ENCODE assay signal across 8 cellular contexts in the genomic region with DNA sequence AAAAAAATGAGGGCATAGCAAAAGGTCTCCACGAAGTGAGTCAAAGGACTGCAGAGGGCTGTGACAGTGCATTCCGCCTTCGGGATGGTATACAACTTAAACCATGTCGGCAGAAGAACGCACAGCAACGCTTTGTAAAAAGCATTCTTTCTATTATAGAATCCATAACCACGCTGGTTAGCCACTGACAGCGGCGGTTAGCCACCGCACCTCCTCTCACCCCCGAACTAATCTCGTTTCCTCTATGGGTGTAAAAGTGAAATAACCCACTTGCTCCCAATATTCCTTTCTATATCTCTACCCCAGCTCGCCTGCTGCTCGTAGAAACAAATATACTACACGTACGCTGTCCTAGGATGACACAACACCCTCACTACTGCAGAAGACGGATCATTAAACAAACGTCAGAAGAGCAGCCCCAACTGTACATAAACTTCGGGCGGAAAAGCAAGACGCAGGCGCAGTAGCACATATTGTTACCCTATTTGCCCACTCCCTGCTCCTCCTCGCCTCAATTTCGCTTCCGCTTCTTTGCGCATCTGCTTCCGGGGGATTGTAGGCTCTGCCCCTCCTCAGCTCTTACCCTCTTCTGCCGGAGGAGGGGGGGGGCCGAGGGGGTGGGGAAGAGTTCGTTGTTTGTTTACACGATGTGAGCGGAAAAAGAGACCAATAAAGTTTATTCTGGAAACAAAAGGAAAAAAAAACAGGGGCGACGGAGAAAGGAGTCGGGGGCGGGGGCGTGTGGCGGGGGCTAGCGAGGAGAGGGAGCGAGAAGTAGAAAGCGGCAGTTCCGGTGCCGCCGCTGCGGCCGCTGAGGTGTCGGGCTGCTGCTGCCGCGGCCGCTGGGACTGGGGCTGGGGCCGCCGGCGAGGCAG. TPM values are rescaled to one million over a fixed set of nuclear protein-coding genes. Genes with fewer than 3 reads are reported as not detected.
DNase-seq lines count a peak whose midpoint lies in the region; ATAC-seq and TF ChIP-seq lines count a peak whose summit lies in the region.

Gene PIK3CA, plus strand, starts transcription at position 787 of the 875 bp plus-strand sequence. CDS start 50,469 bp downstream, outside the sequence.

- DNase-seq in AG20443 (ENCODE audit: low spot score) (peak; percentile 95), NCI-H510A (lab: John Stamatoyannopoulos, UW) (peak; percentile 94), cerebellum (ENCODE audit: low spot score) (peak; percentile 94), kidney glomerular epithelial cell (lab: John Stamatoyannopoulos, UW) (peak; percentile 99)
- peak; percentile 89 for DNase-seq in activated CD4-positive, alpha-beta T cell treated with anti-CD3 and anti-CD28 coated beads for 1 hour
- DNase-seq in stimulated activated CD4-positive, alpha-beta T cell treated with anti-CD3 and anti-CD28 coated beads, Interleukin-1b, Interleukin-23, amount 100 ng/mL, for 1 hour (ENCODE audit: low read depth in 2 of 2): peak; percentile 76 to 83

- peak; percentile 69 for TF ChIP-seq POLR2A in GM19099 (IDR thresholded peaks at IDR 0.05; ENCODE audit: extremely low read depth, insufficient read length, low read depth)

- peak; percentile 74 for ATAC-seq in HG03432 (IDR thresholded peaks at IDR 0.05; ENCODE audit: unreplicated experiment)

RNA-seq across cellular contexts. Expression of gene PIK3CA, which starts in this region (rescaled TPM):
- 46.6 TPM for total RNA-seq in cerebellum

Comparison
In these comparisons a context has a peak if more than half of its experiments do, and no peak if none do; other contexts are left out.
1. Peak in every context shown above with its lines: DNase-seq and ATAC-seq.